Comparison of ENCODE assay signal across 30 cellular contexts in genomic region chr6:159315562-159315961, GRCh38.
"Had no signal": no experiment of that assay in that cellular context is flagged by ENCODE, and none has a peak within 500 bp of the region (broad histone marks: within the 10 kb centered on the region; RNA-seq: fewer than 3 reads in every experiment).

No MANE protein-coding gene starts in this region.

- H3K36me3 ChIP-seq: brain microvascular endothelial cell, esophagus squamous epithelium, WERI-Rb-1 had no signal

- DNase-seq: activated B cell treated with CpG ODN at 0.5 μM for 24 hours; activated CD4-positive, alpha-beta memory T cell treated with anti-CD3 and anti-CD28 coated beads, Interleukin-2, amount 10 ng/mL, durations not matched to agents 7 days and 5 days; activated CD4-positive, alpha-beta T cell treated with anti-CD3 and anti-CD28 coated beads for 48 hours; activated CD4-positive, alpha-beta T cell treated with anti-CD3 and anti-CD28 coated beads, Interleukin-2, amount 50 U/mL, for 4 hours; activated CD8-positive, alpha-beta memory T cell treated with anti-CD3 and anti-CD28 coated beads, Interleukin-2, amount 50 U/mL, for 48 hours; activated effector memory CD4-positive, alpha-beta T cell treated with Interleukin-2 at 50 U/mL for 16 hours; activated gamma-delta T cell treated with Interleukin-2 at 50 U/mL for 16 hours; activated naive CD4-positive, alpha-beta T cell treated with anti-CD3 and anti-CD28 coated beads, Interleukin-2, amount 50 U/mL, for 16 hours; activated naive CD4-positive, alpha-beta T cell treated with Interleukin-2 at 50 U/mL for 16 hours; activated T-cell treated with anti-CD3 and anti-CD28 coated beads for 4 hours; activated T-cell treated with anti-CD3 and anti-CD28 coated beads, Interleukin-2, amount 50 U/mL, for 24 hours; activated T-cell treated with anti-CD3 and anti-CD28 coated beads, Interleukin-2, amount 50 U/mL, for 72 hours; amniotic stem cell; anterior cingulate cortex; brain microvascular endothelial cell; dorsolateral prefrontal cortex; effector memory CD4-positive, alpha-beta T cell; endodermal cell; esophagus squamous epithelium; foreskin melanocyte; T-helper 1 cell; T-helper 17 cell; T1000; WERI-Rb-1 had no signal

- H3K9me3 Mint-ChIP-seq: activated B cell treated with CpG ODN at 0.5 μM for 24 hours; activated CD4-positive, alpha-beta memory T cell treated with anti-CD3 and anti-CD28 coated beads, Interleukin-2, amount 10 ng/mL, durations not matched to agents 7 days and 5 days; activated T-cell treated with anti-CD3 and anti-CD28 coated beads, Interleukin-2, amount 50 U/mL, for 24 hours; activated T-cell treated with anti-CD3 and anti-CD28 coated beads, Interleukin-2, amount 50 U/mL, for 72 hours; central memory CD8-positive, alpha-beta T cell; dendritic cell treated with granulocyte-macrophage colony-stimulating factor and Interleukin-4, amounts not matched to agents 40 ng/mL and 50 ng/mL, for 4 days; endodermal cell; T-helper 2 cell treated with Interferon-gamma antibody and Interleukin-4, amounts not matched to agents 5 μg/mL and 100 μg/mL, for 36 hours had no signal

- H3K27ac ChIP-seq: brain microvascular endothelial cell, coronary artery, dorsolateral prefrontal cortex, esophagus squamous epithelium, WERI-Rb-1 had no signal

- H3K36me3 Mint-ChIP-seq: activated naive CD8-positive, alpha-beta T cell had no signal

- H3K27ac Mint-ChIP-seq: activated B cell treated with CpG ODN at 0.5 μM for 24 hours; activated CD4-positive, alpha-beta memory T cell treated with anti-CD3 and anti-CD28 coated beads, Interleukin-2, amount 10 ng/mL, durations not matched to agents 7 days and 5 days; activated naive CD8-positive, alpha-beta T cell; activated T-cell treated with anti-CD3 and anti-CD28 coated beads, Interleukin-2, amount 50 U/mL, for 24 hours; activated T-cell treated with anti-CD3 and anti-CD28 coated beads, Interleukin-2, amount 50 U/mL, for 72 hours; dendritic cell treated with granulocyte-macrophage colony-stimulating factor and Interleukin-4, amounts not matched to agents 40 ng/mL and 50 ng/mL, for 4 days; endodermal cell; T-helper 17 cell; T-helper 2 cell treated with Interferon-gamma antibody and Interleukin-4, amounts not matched to agents 5 μg/mL and 100 μg/mL, for 36 hours had no signal

- H3K4me1 Mint-ChIP-seq: activated B cell treated with CpG ODN at 0.5 μM for 24 hours; activated CD4-positive, alpha-beta memory T cell treated with anti-CD3 and anti-CD28 coated beads, Interleukin-2, amount 10 ng/mL, durations not matched to agents 7 days and 5 days; central memory CD8-positive, alpha-beta T cell; endodermal cell; T-helper 17 cell had no signal

- H3K4me3 Mint-ChIP-seq: activated B cell treated with CpG ODN at 0.5 μM for 24 hours; activated CD4-positive, alpha-beta memory T cell treated with anti-CD3 and anti-CD28 coated beads, Interleukin-2, amount 10 ng/mL, durations not matched to agents 7 days and 5 days; activated naive CD8-positive, alpha-beta T cell; activated T-cell treated with anti-CD3 and anti-CD28 coated beads, Interleukin-2, amount 50 U/mL, for 24 hours; activated T-cell treated with anti-CD3 and anti-CD28 coated beads, Interleukin-2, amount 50 U/mL, for 72 hours; central memory CD8-positive, alpha-beta T cell; dendritic cell treated with granulocyte-macrophage colony-stimulating factor and Interleukin-4, amounts not matched to agents 40 ng/mL and 50 ng/mL, for 4 days; endodermal cell; T-helper 17 cell; T-helper 2 cell treated with Interferon-gamma antibody and Interleukin-4, amounts not matched to agents 5 μg/mL and 100 μg/mL, for 36 hours had no signal

- H3K4me3 ChIP-seq: coronary artery, dorsolateral prefrontal cortex, esophagus squamous epithelium had no signal

- H3K4me1 ChIP-seq: esophagus squamous epithelium had no signal

- H3K9me3 ChIP-seq: esophagus squamous epithelium had no signal

- H3K27me3 ChIP-seq: brain microvascular endothelial cell, esophagus squamous epithelium had no signal

- ATAC-seq: activated CD4-positive, CD25-positive, alpha-beta regulatory T cell treated with anti-CD3 and anti-CD28 coated beads, Interleukin-2, amount 50 U/mL, for 24 hours; activated T-cell treated with anti-CD3 and anti-CD28 coated beads, Interleukin-2, amount 50 U/mL, for 72 hours; T-helper 17 cell had no signal
